8 cellular contexts compared by ENCODE assay signal in the genomic region with DNA sequence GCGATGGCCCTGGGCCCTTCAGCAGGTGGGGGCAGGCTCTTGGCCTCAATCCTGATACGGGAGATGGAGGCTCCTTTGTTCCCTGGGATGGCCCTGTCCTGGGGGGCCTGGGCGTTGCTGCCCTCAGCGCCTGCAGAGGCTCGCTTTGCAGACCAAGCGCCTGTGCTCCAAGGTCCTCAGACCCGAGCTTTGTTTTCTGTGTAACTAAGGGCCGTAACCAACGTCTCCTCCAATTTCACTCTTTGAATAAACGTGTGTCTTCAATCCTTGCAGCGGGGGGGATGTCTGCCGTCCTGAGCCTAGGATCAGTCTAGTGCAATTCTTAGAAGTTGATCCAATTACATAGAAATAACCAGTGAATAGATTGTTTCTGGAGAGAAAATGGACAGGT. TPM values are rescaled to one million over a fixed set of nuclear protein-coding genes. Genes with fewer than 3 reads are reported as not detected.
DNase-seq lines count a peak whose midpoint lies in the region; TF ChIP-seq lines count a peak whose summit lies in the region.
"Had no signal": no experiment of that assay in that cellular context is flagged by ENCODE, and none has a peak within 500 bp of the region (broad histone marks: within the 10 kb centered on the region; RNA-seq: fewer than 3 reads in every experiment).

No MANE protein-coding gene starts in this region.

- H3K4me3 ChIP-seq in choroid plexus epithelial cell (ENCODE audit: low read depth, low read length) (peak overlapping the region; percentile 28), rectal smooth muscle tissue (ENCODE audit: low read length) (peak overlapping the region; percentile 54), testis (no peak overlapping the region)

- TF ChIP-seq CTCF in choroid plexus epithelial cell (conservative IDR thresholded peaks at IDR 0.05; ENCODE audit: low read depth, low read length) = no peak
- TF ChIP-seq CTCF in testis (IDR thresholded peaks at IDR 0.05) = no peak

- no peak overlapping the region for H3K9ac ChIP-seq in rectal smooth muscle tissue (ENCODE audit: low read length)

- H3K9me3 ChIP-seq in testis = no peaks in the 10 kb centered on the region

- intact Hi-C loops in testis (cut with DNase I; ENCODE audit: low total_unique reads) = no loop called here

- H3K4me1 ChIP-seq in rectal smooth muscle tissue (ENCODE audit: control insufficient read depth, insufficient read depth, low read length) = peaks cover 42% of the 10 kb centered on the region
- H3K4me1 ChIP-seq in testis = peaks cover 60% of the 10 kb centered on the region

- H3K36me3 ChIP-seq in rectal smooth muscle tissue (ENCODE audit: control insufficient read depth, insufficient read depth, low read length) (peaks cover 36% of the 10 kb centered on the region), testis (ENCODE audit: low read depth, missing control alignments) (no peaks in the 10 kb centered on the region)

- DNase-seq in NCI-H2029 (lab: John Stamatoyannopoulos, UW) (peak; percentile 40), NCI-H2029 treated with DMSO at 0.1 percent for 48 hours (lab: John Stamatoyannopoulos, UW) (no peak), choroid plexus epithelial cell (ENCODE audit: low read depth) (peak; percentile 81), testis (no peak), OCI-M1 (lab: John Stamatoyannopoulos, UW) (no peak)
- DNase-seq: erythroblast had no signal

- no peak for TF ChIP-seq POLR2A in testis (IDR thresholded peaks at IDR 0.05)

- H3K27ac ChIP-seq in rectal smooth muscle tissue (ENCODE audit: low read depth, low read length) (peak overlapping the region; percentile 47), testis (peak overlapping the region in 1 of 2 donors; percentile 24)

- no peaks in the 10 kb centered on the region for H3K27me3 ChIP-seq in rectal smooth muscle tissue (ENCODE audit: control insufficient read depth, insufficient read depth, low read length)
- H3K27me3 ChIP-seq in testis = no peaks in the 10 kb centered on the region

- WGBS in testis, 2 donors = 31 to 41% methylated on average over 10 of the region's 12 CpGs

RNA-seq across cellular contexts. Expression of a gene that starts 5.2 kb away (rescaled TPM):
- 100 to 1,000 TPM; 168 to 196 TPM for total RNA-seq in testis
- 116 TPM for polyA plus RNA-seq in testis (ENCODE audit: insufficient read depth, low read depth, low replicate concordance)

RNA-seq across cellular contexts. Expression of a gene that starts 19.3 kb away (rescaled TPM):
- 10 to 100 TPM; 16.9 to 20.1 TPM for total RNA-seq in testis
- 2.7 TPM for polyA plus RNA-seq in testis (ENCODE audit: insufficient read depth, low read depth, low replicate concordance)
- total RNA-seq: T-helper 2 cell treated with Interferon-gamma antibody and Interleukin-4, amounts not matched to agents 100 ng/mL and 5 ng/mL, for 36 hours had no signal

RNA-seq across cellular contexts. Expression of a gene that starts 25.1 kb away (rescaled TPM):
- 1 to 10 TPM; 5.4 to 5.8 TPM for total RNA-seq in testis
- polyA plus RNA-seq in testis (ENCODE audit: insufficient read depth, low read depth, low replicate concordance) = 1.4 TPM
- total RNA-seq: T-helper 2 cell treated with Interferon-gamma antibody and Interleukin-4, amounts not matched to agents 100 ng/mL and 5 ng/mL, for 36 hours had no signal

RNA-seq across cellular contexts. Expression of a gene that starts 38.3 kb away (rescaled TPM):
- total RNA-seq in testis = 1 to 10 TPM; 1.0 to 1.8 TPM
- polyA plus RNA-seq in testis (ENCODE audit: insufficient read depth, low read depth, low replicate concordance) = not detected
- total RNA-seq: T-helper 2 cell treated with Interferon-gamma antibody and Interleukin-4, amounts not matched to agents 100 ng/mL and 5 ng/mL, for 36 hours had no signal

RNA-seq across cellular contexts. Expression of a gene that starts 49.6 kb away (rescaled TPM):
- under 1 TPM in 1 of 2 donors, not detected in 1; 0.74 TPM for total RNA-seq in testis
- polyA plus RNA-seq in testis (ENCODE audit: insufficient read depth, low read depth, low replicate concordance) = 0.50 TPM
- total RNA-seq: T-helper 2 cell treated with Interferon-gamma antibody and Interleukin-4, amounts not matched to agents 100 ng/mL and 5 ng/mL, for 36 hours had no signal

Comparison
In these comparisons a context has a peak if more than half of its experiments do, and no peak if none do; other contexts are left out.
1. DNase-seq: peak in NCI-H2029 (single experiment) and choroid plexus epithelial cell (single experiment); none in NCI-H2029 treated with DMSO at 0.1 percent for 48 hours (single experiment), testis (single experiment) and OCI-M1 (single experiment).
2. H3K4me3 ChIP-seq: peak in choroid plexus epithelial cell (single experiment) and rectal smooth muscle tissue (single experiment); none in testis (0 of 2).